In the genomic region with DNA sequence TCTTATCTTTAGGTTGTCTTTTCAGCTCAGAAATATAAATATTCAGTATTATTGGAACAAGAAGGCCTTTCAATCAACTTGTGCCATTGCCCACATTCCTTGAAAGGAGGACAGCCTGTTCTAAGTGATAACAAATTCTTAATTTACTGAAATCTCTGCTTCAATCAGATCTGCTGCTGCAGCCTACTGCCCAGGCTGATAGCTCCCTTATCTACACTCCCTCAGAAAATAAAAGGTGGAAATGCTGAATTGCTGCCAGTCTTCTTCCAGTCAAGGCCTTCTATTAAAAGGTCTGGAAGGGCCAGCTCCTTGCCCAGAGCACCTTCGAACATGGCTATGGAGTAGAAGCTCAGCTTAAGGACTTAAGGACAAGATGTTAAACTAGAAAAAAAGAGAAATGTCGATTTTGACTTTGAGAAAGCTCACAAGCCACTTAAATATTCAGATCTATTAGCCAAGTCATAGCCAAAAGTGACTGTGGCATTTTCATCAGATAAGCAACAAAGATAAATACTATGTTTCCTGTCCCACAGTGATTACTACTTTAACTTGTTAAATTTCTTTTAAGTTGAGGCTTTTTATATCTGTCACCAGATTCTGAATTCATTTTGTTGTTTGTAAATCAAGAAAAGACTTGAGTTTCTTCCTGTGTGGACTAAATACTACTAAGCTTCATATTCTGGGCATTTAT, we compare ENCODE assay signal across 16 cellular contexts.
DNase-seq lines count a peak whose midpoint lies in the region; TF ChIP-seq lines count a peak whose summit lies in the region.
"Had no signal": no experiment of that assay in that cellular context is flagged by ENCODE, and none has a peak within 500 bp of the region (broad histone marks: within the 10 kb centered on the region; RNA-seq: fewer than 3 reads in every experiment).

No MANE protein-coding gene starts in this region.

- DNase-seq in CMK (ENCODE audit: low read depth) (peak; percentile 64), M059J (ENCODE audit: low read depth) (peak; percentile 59), WERI-Rb-1 (no peak), mesothelial cell of epicardium (ENCODE audit: low spot score in 2 of 2, unreplicated experiment in 2 of 2) (no peak), COLO829 (ENCODE audit: low spot score) (no peak), SJCRH30 (no peak), NCI-H2107 (lab: John Stamatoyannopoulos, UW) (no peak)
- DNase-seq: AML-193, anterior cingulate cortex, foreskin fibroblast, KBM-7, NCI-H1092 treated with DMSO at 0.1 percent for 48 hours, NCI-H69, substantia nigra had no signal

- no peaks in the 10 kb centered on the region for H3K27me3 ChIP-seq in WERI-Rb-1 (ENCODE audit: insufficient read depth, low read depth, severe bottlenecking)
- H3K27me3 ChIP-seq in SJCRH30, result no peaks in the 10 kb centered on the region
- H3K27me3 ChIP-seq: neutrophil had no signal

- H3K4me1 Mint-ChIP-seq in mesothelial cell of epicardium, result peaks cover 30% of the 10 kb centered on the region

- H3K9me3 ChIP-seq in WERI-Rb-1 (ENCODE audit: severe bottlenecking) (no peaks in the 10 kb centered on the region), SJCRH30 (replicated peaks) (no peaks in the 10 kb centered on the region)
- H3K9me3 ChIP-seq: neutrophil had no signal

- H3K4me3 ChIP-seq in WERI-Rb-1 (ENCODE audit: low read depth, low read length) (no peak overlapping the region), SJCRH30 (no peak overlapping the region)

- no peaks in the 10 kb centered on the region for H3K27me3 Mint-ChIP-seq in mesothelial cell of epicardium (ENCODE audit: low read depth)

- no peak overlapping the region for H3K4me3 Mint-ChIP-seq in mesothelial cell of epicardium

- peaks cover 7% of the 10 kb centered on the region for H3K36me3 Mint-ChIP-seq in mesothelial cell of epicardium

- no peak for TF ChIP-seq CTCF in WERI-Rb-1 (IDR thresholded peaks at IDR 0.05; ENCODE audit: low read depth, low read length)
- TF ChIP-seq CTCF in mesothelial cell of epicardium (IDR thresholded peaks at IDR 0.05; ENCODE audit: unreplicated experiment), result no peak

- H3K36me3 ChIP-seq in WERI-Rb-1 (no peaks in the 10 kb centered on the region), SJCRH30 (no peaks in the 10 kb centered on the region)
- H3K36me3 ChIP-seq: neutrophil had no signal

- H3K27ac ChIP-seq in WERI-Rb-1, result peak overlapping the region; percentile 85
- no peak overlapping the region for H3K27ac ChIP-seq in SJCRH30
- H3K27ac ChIP-seq: HL-60, neutrophil had no signal

- H3K4me1 ChIP-seq in SJCRH30, result 0 out of 2 replicates have a peak, but pooled peaks cover 3% of the 10 kb centered on the region

- peak overlapping the region; percentile 75 for H3K27ac Mint-ChIP-seq in mesothelial cell of epicardium

- peaks cover 22% of the 10 kb centered on the region for H3K9me3 Mint-ChIP-seq in mesothelial cell of epicardium

Comparison
In these comparisons a context has a peak if more than half of its experiments do, and no peak if none do; other contexts are left out.
1. DNase-seq: peak in CMK (single experiment) and M059J (single experiment); none in WERI-Rb-1 (single experiment), mesothelial cell of epicardium (0 of 2), COLO829 (single experiment), SJCRH30 (0 of 2) and NCI-H2107 (single experiment).